19 cellular contexts compared by ENCODE assay signal in the genomic region with DNA sequence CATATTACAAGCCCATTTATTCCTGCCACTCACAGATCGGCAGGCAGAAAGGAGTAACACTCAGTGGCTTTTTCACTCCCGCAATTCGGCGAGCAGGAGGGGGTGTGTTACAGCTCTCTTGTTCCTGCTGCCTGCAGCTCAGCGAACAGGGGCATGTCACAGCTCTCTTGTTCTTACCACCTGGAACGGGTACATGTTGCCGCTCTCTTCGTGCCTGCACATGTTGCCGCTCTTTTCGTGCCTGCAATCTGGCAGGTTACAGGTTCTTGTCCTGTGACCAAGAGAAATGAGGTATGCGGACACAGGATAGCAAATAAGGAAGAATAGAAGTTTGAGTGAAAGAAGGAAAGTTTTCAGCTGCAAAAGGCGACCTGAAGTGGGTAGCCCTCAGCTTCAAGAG.
DNase-seq lines count a peak whose midpoint lies in the region; ATAC-seq, FAIRE-seq and TF ChIP-seq lines count a peak whose summit lies in the region.
"Had no signal": no experiment of that assay in that cellular context is flagged by ENCODE, and none has a peak within 500 bp of the region (broad histone marks: within the 10 kb centered on the region; RNA-seq: fewer than 3 reads in every experiment).

No MANE protein-coding gene starts in this region.

- H3K4me3 ChIP-seq in epithelial cell of esophagus (ENCODE audit: low read length) (no peak overlapping the region), osteoblast (ENCODE audit: insufficient read depth, low read length) (no peak overlapping the region), PC-3 (ENCODE audit: low read length) (no peak overlapping the region)
- H3K4me3 ChIP-seq: HAP-1 had no signal

- no TSS peak for BruUV-seq in PC-3 (replicated peaks; lab: Mats Ljungman, UMichigan)

- H3K36me3 ChIP-seq in osteoblast (ENCODE audit: insufficient read depth, low read length) (no peaks in the 10 kb centered on the region), PC-3 (ENCODE audit: low read depth, low read length) (no peaks in the 10 kb centered on the region)
- H3K36me3 ChIP-seq: BE2C, HAP-1 had no signal

- no peak overlapping the region for H3K9ac ChIP-seq in PC-3 (ENCODE audit: low read length)

- ATAC-seq in Right ventricle myocardium inferior (no peak), WTC11 (peak; percentile 36; the same call in 1 of the 2 replicates), PC-3 (no peak)

- no peaks in the 10 kb centered on the region for H3K9me2 ChIP-seq in PC-3 (replicated peaks; ENCODE audit: low read length)

- H3K4me2 ChIP-seq in osteoblast (ENCODE audit: insufficient read depth, low read length): no peak overlapping the region
- no peak overlapping the region for H3K4me2 ChIP-seq in PC-3 (ENCODE audit: low read length)

- POLR2A ChIA-PET in WTC11 (lab: Charles Lee) (no interaction called here), PC-3 (lab: Charles Lee; ENCODE audit: unreplicated experiment) (no interaction called here)

- DNase-seq in Right ventricle myocardium inferior (ENCODE audit: missing footprints) (peak; percentile 5), cardiac septum (ENCODE audit: low spot score) (no peak), WTC11 (ENCODE audit: low spot score) (no peak), epithelial cell of esophagus (ENCODE audit: low read depth) (peak; percentile 9), osteoblast (ENCODE audit: insufficient read length, low spot score, missing footprints) (peak; percentile 30), PC-3 (no peak), GM12891 (ENCODE audit: insufficient read length, low spot score) (no peak)
- no peak for DNase-seq in activated T-cell treated with anti-CD3 and anti-CD28 coated beads, Interleukin-2, amount 50 U/mL, for 24 hours
- DNase-seq: BE2C; C1 segment of cervical spinal cord; Caco-2; CD4-positive, CD25-positive, alpha-beta regulatory T cell; CD8-positive, alpha-beta memory T cell; DMS153; DMS79; GDM1; GOT3 had no signal

- H3K9me3 ChIP-seq in osteoblast (ENCODE audit: low read depth, low read length): no peaks in the 10 kb centered on the region
- H3K9me3 ChIP-seq in PC-3 (ENCODE audit: low read length): no peaks in the 10 kb centered on the region
- H3K9me3 ChIP-seq: BE2C, Caco-2, HAP-1 had no signal

- peaks cover 11% of the 10 kb centered on the region for H3K9me3 Mint-ChIP-seq in WTC11
- peaks cover 14% of the 10 kb centered on the region for H3K9me3 Mint-ChIP-seq in activated T-cell treated with anti-CD3 and anti-CD28 coated beads, Interleukin-2, amount 50 U/mL, for 24 hours

- H4K20me1 ChIP-seq in osteoblast (ENCODE audit: insufficient read depth, low read length) (no peaks in the 10 kb centered on the region), PC-3 (ENCODE audit: low read length) (no peaks in the 10 kb centered on the region)

- H3K27ac Mint-ChIP-seq in WTC11: no peak overlapping the region
- no peak overlapping the region for H3K27ac Mint-ChIP-seq in activated T-cell treated with anti-CD3 and anti-CD28 coated beads, Interleukin-2, amount 50 U/mL, for 24 hours
- H3K27ac Mint-ChIP-seq: CD8-positive, alpha-beta memory T cell had no signal

- TF ChIP-seq POLR2A in GM12891 (IDR thresholded peaks at IDR 0.05; ENCODE audit: low read depth, low read length): no peak

- no peaks in the 10 kb centered on the region for H3K27me3 Mint-ChIP-seq in WTC11 (ENCODE audit: low read depth)
- no peaks in the 10 kb centered on the region for H3K27me3 Mint-ChIP-seq in activated T-cell treated with anti-CD3 and anti-CD28 coated beads, Interleukin-2, amount 50 U/mL, for 24 hours
- H3K27me3 Mint-ChIP-seq: CD4-positive, CD25-positive, alpha-beta regulatory T cell; CD8-positive, alpha-beta memory T cell had no signal

- no peak for FAIRE-seq in GM12891 (lab: Jason Lieb, UNC)
- FAIRE-seq: D721Med had no signal

- no peaks in the 10 kb centered on the region for H3K36me3 Mint-ChIP-seq in WTC11
- no peaks in the 10 kb centered on the region for H3K36me3 Mint-ChIP-seq in activated T-cell treated with anti-CD3 and anti-CD28 coated beads, Interleukin-2, amount 50 U/mL, for 24 hours (ENCODE audit: low read depth)
- H3K36me3 Mint-ChIP-seq: CD4-positive, CD25-positive, alpha-beta regulatory T cell; CD8-positive, alpha-beta memory T cell had no signal

- no peaks in the 10 kb centered on the region for H3K79me2 ChIP-seq in osteoblast (ENCODE audit: insufficient read depth, low read length)
- no peaks in the 10 kb centered on the region for H3K79me2 ChIP-seq in PC-3 (ENCODE audit: low read length)

- H3K27ac ChIP-seq in osteoblast (ENCODE audit: low read depth, low read length) (no peak overlapping the region), PC-3 (ENCODE audit: low read length) (no peak overlapping the region)

- no peaks in the 10 kb centered on the region for H3F3A ChIP-seq in PC-3 (ENCODE audit: low read length, unreplicated experiment)

- 0 out of 2 replicates have a peak, but pooled peaks cover 6% of the 10 kb centered on the region for H3K4me1 Mint-ChIP-seq in WTC11
- H3K4me1 Mint-ChIP-seq in activated T-cell treated with anti-CD3 and anti-CD28 coated beads, Interleukin-2, amount 50 U/mL, for 24 hours (ENCODE audit: low read depth): no peaks in the 10 kb centered on the region
- H3K4me1 Mint-ChIP-seq: CD4-positive, CD25-positive, alpha-beta regulatory T cell; CD8-positive, alpha-beta memory T cell had no signal

- CTCF ChIA-PET in WTC11 (lab: Charles Lee) (no interaction called here), PC-3 (lab: Charles Lee) (no interaction called here)

- H2AFZ ChIP-seq in osteoblast (ENCODE audit: low read length) (no peak overlapping the region), PC-3 (ENCODE audit: low read length) (no peak overlapping the region)

- H3K4me1 ChIP-seq in osteoblast (ENCODE audit: insufficient read depth, low read length) (no peaks in the 10 kb centered on the region), PC-3 (ENCODE audit: insufficient read depth, low read length) (no peaks in the 10 kb centered on the region)
- H3K4me1 ChIP-seq: BE2C, Caco-2, HAP-1 had no signal

- TF ChIP-seq CTCF in WTC11 (IDR thresholded peaks at IDR 0.05) (no peak), epithelial cell of esophagus (IDR thresholded peaks at IDR 0.05; ENCODE audit: insufficient read depth, low read depth, low read length, missing control alignments) (no peak), osteoblast (IDR thresholded peaks at IDR 0.05; ENCODE audit: extremely low read depth, low read depth, low read length) (no peak), PC-3 (conservative IDR thresholded peaks at IDR 0.05; ENCODE audit: low read depth, low read length) (no peak)

- H3K4me3 Mint-ChIP-seq in WTC11: no peak overlapping the region
- no peak overlapping the region for H3K4me3 Mint-ChIP-seq in activated T-cell treated with anti-CD3 and anti-CD28 coated beads, Interleukin-2, amount 50 U/mL, for 24 hours
- H3K4me3 Mint-ChIP-seq: CD4-positive, CD25-positive, alpha-beta regulatory T cell; CD8-positive, alpha-beta memory T cell had no signal

- H3K27me3 ChIP-seq in osteoblast (ENCODE audit: insufficient read depth, low read length) (no peaks in the 10 kb centered on the region), PC-3 (ENCODE audit: low read length) (no peaks in the 10 kb centered on the region)
- H3K27me3 ChIP-seq: BE2C had no signal

- intact Hi-C loops in Right ventricle myocardium inferior (cut with DNase I) (no loop called here), cardiac septum (cut with DNase I) (no loop called here), PC-3 (cut with micrococcal nuclease) (no loop called here)

TF ChIP-seq in WTC11, 78 proteins besides CTCF, POLR2A, EP300 and RAD21 (continues in another document):
- TF ChIP-seq, protein P1, sequence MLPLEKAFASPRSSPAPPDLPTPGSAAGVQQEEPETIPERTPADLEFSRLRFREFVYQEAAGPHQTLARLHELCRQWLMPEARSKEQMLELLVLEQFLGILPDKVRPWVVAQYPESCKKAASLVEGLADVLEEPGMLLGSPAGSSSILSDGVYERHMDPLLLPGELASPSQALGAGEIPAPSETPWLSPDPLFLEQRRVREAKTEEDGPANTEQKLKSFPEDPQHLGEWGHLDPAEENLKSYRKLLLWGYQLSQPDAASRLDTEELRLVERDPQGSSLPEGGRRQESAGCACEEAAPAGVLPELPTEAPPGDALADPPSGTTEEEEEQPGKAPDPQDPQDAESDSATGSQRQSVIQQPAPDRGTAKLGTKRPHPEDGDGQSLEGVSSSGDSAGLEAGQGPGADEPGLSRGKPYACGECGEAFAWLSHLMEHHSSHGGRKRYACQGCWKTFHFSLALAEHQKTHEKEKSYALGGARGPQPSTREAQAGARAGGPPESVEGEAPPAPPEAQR (CRISPR knock-in tag; IDR thresholded peaks at IDR 0.05): no peak
- TF ChIP-seq ZBTB21 (CRISPR knock-in tag; IDR thresholded peaks at IDR 0.05; ENCODE audit: borderline replicate concordance) (no peak), NFYB (CRISPR knock-in tag; conservative IDR thresholded peaks at IDR 0.05; ENCODE audit: low read depth) (no peak), SMAD4 (CRISPR knock-in tag; IDR thresholded peaks at IDR 0.05) (no peak), ZNF416 (CRISPR knock-in tag; IDR thresholded peaks at IDR 0.05) (no peak), SP1 (CRISPR knock-in tag; conservative IDR thresholded peaks at IDR 0.05) (no peak)

TF ChIP-seq in GM12891, 5 proteins besides CTCF, POLR2A, EP300 and RAD21:
- TF ChIP-seq SPI1 (IDR thresholded peaks at IDR 0.05; ENCODE audit: low read depth, low read length) (no peak), POLR2AphosphoS5 (IDR thresholded peaks at IDR 0.05; ENCODE audit: low read depth, low read length) (no peak)

Comparison
In these comparisons a context has a peak if more than half of its experiments do, and no peak if none do; other contexts are left out.
1. DNase-seq: peak in Right ventricle myocardium inferior (single experiment), epithelial cell of esophagus (single experiment) and osteoblast (single experiment); none in cardiac septum (single experiment), WTC11 (single experiment), PC-3 (single experiment), activated T-cell treated with anti-CD3 and anti-CD28 coated beads, Interleukin-2, amount 50 U/mL, for 24 hours (single experiment) and GM12891 (single experiment).